Comparison of ENCODE assay signal across 18 cellular contexts in the genomic region with DNA sequence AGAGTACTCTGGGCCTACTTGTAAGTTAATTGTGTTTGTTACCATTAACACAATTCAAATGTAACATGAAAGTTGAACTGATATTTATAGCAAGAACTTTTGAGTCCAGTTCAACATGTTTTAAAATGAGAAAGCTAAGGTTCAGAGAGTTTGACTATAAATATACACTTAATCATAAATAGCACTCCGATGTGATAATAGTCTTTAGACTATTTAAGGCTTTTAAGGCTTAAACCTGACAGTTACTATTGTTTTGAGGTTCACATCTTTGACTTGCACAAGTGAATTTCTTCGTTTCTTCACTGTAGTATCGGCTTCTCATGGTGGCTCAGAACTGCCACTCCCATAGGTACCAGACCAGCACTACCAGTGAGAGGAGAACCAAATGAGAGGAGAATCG. TPM values are rescaled to one million over a fixed set of nuclear protein-coding genes. Genes with fewer than 3 reads are reported as not detected.
"Had no signal": no experiment of that assay in that cellular context is flagged by ENCODE, and none has a peak within 500 bp of the region (broad histone marks: within the 10 kb centered on the region; RNA-seq: fewer than 3 reads in every experiment).

No MANE protein-coding gene starts in this region.

- H3K4me2 ChIP-seq: hepatocyte had no signal

- H3K36me3 Mint-ChIP-seq: naive thymus-derived CD4-positive, alpha-beta T cell; T-cell had no signal

- DNase-seq: activated CD4-positive, alpha-beta T cell treated with anti-CD3 and anti-CD28 coated beads for 1 hour; activated CD4-positive, alpha-beta T cell treated with anti-CD3 and anti-CD28 coated beads, Interleukin-2, amount 50 U/mL, for 48 hours; activated naive CD4-positive, alpha-beta T cell treated with anti-CD3 and anti-CD28 coated beads for 36 hours; mammary epithelial cell; naive thymus-derived CD4-positive, alpha-beta T cell; small intestine; stimulated activated CD4-positive, alpha-beta T cell treated with anti-CD3 and anti-CD28 coated beads, Interleukin-4, amount 100 ng/mL, for 24 hours; T-cell; T1000 had no signal

- H3K27ac Mint-ChIP-seq: activated naive CD4-positive, alpha-beta T cell treated with anti-CD3 and anti-CD28 coated beads for 36 hours; activated T-helper 2 cell treated with anti-CD3 and anti-CD28 coated beads, Interferon-gamma antibody, Interleukin-2, Interleukin-4, amounts not matched to agents 10 μg/mL and 5 μg/mL and 100 μg/mL, durations not matched to agents 14 hours and 24 hours and 36 hours; naive thymus-derived CD4-positive, alpha-beta T cell; stimulated activated naive CD8-positive, alpha-beta T cell treated with anti-CD3 and anti-CD28 coated beads, Interleukin-15, Interleukin-2, amounts not matched to agents 100 ng/mL and 50 ng/mL, for 24 hours; T-cell had no signal

- H3K9me3 ChIP-seq: right atrium auricular region had no signal

- H3K27me3 ChIP-seq: hepatocyte, right atrium auricular region had no signal

- ATAC-seq: left lobe of liver; naive thymus-derived CD4-positive, alpha-beta T cell; T-cell had no signal

- FAIRE-seq: astrocyte, colon, endometrium, keratinocyte, small intestine had no signal

- H3K9me3 Mint-ChIP-seq: activated naive CD4-positive, alpha-beta T cell treated with anti-CD3 and anti-CD28 coated beads for 36 hours; activated T-helper 2 cell treated with anti-CD3 and anti-CD28 coated beads, Interferon-gamma antibody, Interleukin-2, Interleukin-4, amounts not matched to agents 10 μg/mL and 5 μg/mL and 100 μg/mL, durations not matched to agents 14 hours and 24 hours and 36 hours; stimulated activated naive CD8-positive, alpha-beta T cell treated with anti-CD3 and anti-CD28 coated beads, Interleukin-15, Interleukin-2, amounts not matched to agents 100 ng/mL and 50 ng/mL, for 24 hours; T-cell had no signal

- H3K4me1 Mint-ChIP-seq: T-cell had no signal

- H3K36me3 ChIP-seq: right atrium auricular region had no signal

- H3K4me3 ChIP-seq: hepatocyte, right atrium auricular region had no signal

- H3K27me3 Mint-ChIP-seq: stimulated activated naive CD8-positive, alpha-beta T cell treated with anti-CD3 and anti-CD28 coated beads, Interleukin-15, Interleukin-2, amounts not matched to agents 100 ng/mL and 50 ng/mL, for 24 hours had no signal

- H2AFZ ChIP-seq: hepatocyte had no signal

- H3K4me3 Mint-ChIP-seq: activated naive CD4-positive, alpha-beta T cell treated with anti-CD3 and anti-CD28 coated beads for 36 hours; naive thymus-derived CD4-positive, alpha-beta T cell; stimulated activated naive CD8-positive, alpha-beta T cell treated with anti-CD3 and anti-CD28 coated beads, Interleukin-15, Interleukin-2, amounts not matched to agents 100 ng/mL and 50 ng/mL, for 24 hours; T-cell had no signal

RNA-seq across cellular contexts. Expression of a gene that starts 42.4 kb away (rescaled TPM):
- total RNA-seq: activated naive CD4-positive, alpha-beta T cell treated with anti-CD3 and anti-CD28 coated beads for 36 hours; activated T-helper 2 cell treated with anti-CD3 and anti-CD28 coated beads, Interferon-gamma antibody, Interleukin-2, Interleukin-4, amounts not matched to agents 10 μg/mL and 5 μg/mL and 100 μg/mL, durations not matched to agents 14 hours and 24 hours and 36 hours had no signal
- polyA plus RNA-seq: naive thymus-derived CD4-positive, alpha-beta T cell had no signal
